In genomic region chr2:36597003-36597531, GRCh38 we compare ENCODE assay signal across 8 cellular contexts. TPM values are rescaled to one million over a fixed set of nuclear protein-coding genes. Genes with fewer than 3 reads are reported as not detected.
A peak's percentile ranks its signal among the peaks of the same experiment; 100 is the strongest.
DNase-seq lines count a peak whose midpoint lies in the region; ATAC-seq lines count a peak whose summit lies in the region.

No MANE protein-coding gene starts in this region.

- H3K36me3 Mint-ChIP-seq in T-helper 2 cell treated with Interferon-gamma antibody and Interleukin-4, amounts not matched to agents 5 μg/mL and 100 μg/mL, for 36 hours (ENCODE audit: low read depth), result peaks cover 8% of the 10 kb centered on the region
- H3K36me3 Mint-ChIP-seq in activated T-helper 17 cell treated with anti-CD3 and anti-CD28 coated beads, Interleukin-2, amount 50 U/mL, for 72 hours (ENCODE audit: low read depth), result no peaks in the 10 kb centered on the region

- H3K27me3 Mint-ChIP-seq in T-helper 2 cell treated with Interferon-gamma antibody and Interleukin-4, amounts not matched to agents 5 μg/mL and 100 μg/mL, for 36 hours (ENCODE audit: low read depth), result no peaks in the 10 kb centered on the region
- H3K27me3 Mint-ChIP-seq in activated T-helper 17 cell treated with anti-CD3 and anti-CD28 coated beads, Interleukin-2, amount 50 U/mL, for 72 hours, result no peaks in the 10 kb centered on the region

- no peaks in the 10 kb centered on the region for H3K9me3 ChIP-seq in stomach smooth muscle (ENCODE audit: control insufficient read depth in 2 of 2, low read length in 2 of 2)

- no peaks in the 10 kb centered on the region for H3K36me3 ChIP-seq in stomach smooth muscle (ENCODE audit: control insufficient read depth in 2 of 2, insufficient read depth in 2 of 2, low read length in 2 of 2)

- H3K27ac ChIP-seq in stomach smooth muscle (ENCODE audit: low read length), result no peak overlapping the region

- H3K9me3 Mint-ChIP-seq in T-helper 2 cell treated with Interferon-gamma antibody and Interleukin-4, amounts not matched to agents 5 μg/mL and 100 μg/mL, for 36 hours, result no peaks in the 10 kb centered on the region
- H3K9me3 Mint-ChIP-seq in activated T-helper 17 cell treated with anti-CD3 and anti-CD28 coated beads, Interleukin-2, amount 50 U/mL, for 72 hours, result no peaks in the 10 kb centered on the region

- H3K4me3 ChIP-seq in stomach smooth muscle (ENCODE audit: low read length in 2 of 2), result peak overlapping the region; percentile 81 to 89

- H3K4me1 ChIP-seq in stomach smooth muscle (ENCODE audit: control insufficient read depth, insufficient read depth, low read length), result peaks cover 22% of the 10 kb centered on the region

- H3K9ac ChIP-seq in stomach smooth muscle (ENCODE audit: low read length in 2 of 2), result peak overlapping the region; percentile 71 to 76

- DNase-seq in T-helper 2 cell treated with Interferon-gamma antibody and Interleukin-4, amounts not matched to agents 5 μg/mL and 100 μg/mL, for 36 hours (ENCODE audit: low spot score), result no peak
- DNase-seq in T-helper 2 cell (no peak), iris pigment epithelial cell (ENCODE audit: low read depth) (peak; percentile 8), NCI-H2227 (lab: John Stamatoyannopoulos, UW; ENCODE audit: unreplicated experiment) (no peak), kidney tubule cell (ENCODE audit: low spot score) (no peak)

- no peaks in the 10 kb centered on the region for H3K27me3 ChIP-seq in stomach smooth muscle (ENCODE audit: control insufficient read depth in 1 of 2, insufficient read depth in 2 of 2, low read length in 2 of 2)

- peak overlapping the region; percentile 91 for H3K4me3 Mint-ChIP-seq in T-helper 2 cell treated with Interferon-gamma antibody and Interleukin-4, amounts not matched to agents 5 μg/mL and 100 μg/mL, for 36 hours
- peak overlapping the region; percentile 92 for H3K4me3 Mint-ChIP-seq in activated T-helper 17 cell treated with anti-CD3 and anti-CD28 coated beads, Interleukin-2, amount 50 U/mL, for 72 hours

- ATAC-seq in activated T-helper 17 cell treated with anti-CD3 and anti-CD28 coated beads, Interleukin-2, amount 50 U/mL, for 72 hours (replicated peaks), result no peak
- no peak for ATAC-seq in HG02759 (IDR thresholded peaks at IDR 0.05; ENCODE audit: unreplicated experiment)

- peak overlapping the region; percentile 94 for H3K27ac Mint-ChIP-seq in T-helper 2 cell treated with Interferon-gamma antibody and Interleukin-4, amounts not matched to agents 5 μg/mL and 100 μg/mL, for 36 hours
- peak overlapping the region; percentile 79 for H3K27ac Mint-ChIP-seq in activated T-helper 17 cell treated with anti-CD3 and anti-CD28 coated beads, Interleukin-2, amount 50 U/mL, for 72 hours

- H3K4me1 Mint-ChIP-seq in T-helper 2 cell treated with Interferon-gamma antibody and Interleukin-4, amounts not matched to agents 5 μg/mL and 100 μg/mL, for 36 hours (ENCODE audit: low read depth), result peaks cover 22% of the 10 kb centered on the region
- H3K4me1 Mint-ChIP-seq in activated T-helper 17 cell treated with anti-CD3 and anti-CD28 coated beads, Interleukin-2, amount 50 U/mL, for 72 hours, result peaks cover 16% of the 10 kb centered on the region

RNA-seq across cellular contexts. Expression of gene FEZ2, which starts 0.9 kb away (rescaled TPM):
- 10 to 100 TPM; 10.2 to 16.3 TPM for total RNA-seq in activated T-helper 17 cell treated with anti-CD3 and anti-CD28 coated beads, Interleukin-2, amount 50 U/mL, for 72 hours
